ENCODE assay signal across 8 cellular contexts in the genomic region with DNA sequence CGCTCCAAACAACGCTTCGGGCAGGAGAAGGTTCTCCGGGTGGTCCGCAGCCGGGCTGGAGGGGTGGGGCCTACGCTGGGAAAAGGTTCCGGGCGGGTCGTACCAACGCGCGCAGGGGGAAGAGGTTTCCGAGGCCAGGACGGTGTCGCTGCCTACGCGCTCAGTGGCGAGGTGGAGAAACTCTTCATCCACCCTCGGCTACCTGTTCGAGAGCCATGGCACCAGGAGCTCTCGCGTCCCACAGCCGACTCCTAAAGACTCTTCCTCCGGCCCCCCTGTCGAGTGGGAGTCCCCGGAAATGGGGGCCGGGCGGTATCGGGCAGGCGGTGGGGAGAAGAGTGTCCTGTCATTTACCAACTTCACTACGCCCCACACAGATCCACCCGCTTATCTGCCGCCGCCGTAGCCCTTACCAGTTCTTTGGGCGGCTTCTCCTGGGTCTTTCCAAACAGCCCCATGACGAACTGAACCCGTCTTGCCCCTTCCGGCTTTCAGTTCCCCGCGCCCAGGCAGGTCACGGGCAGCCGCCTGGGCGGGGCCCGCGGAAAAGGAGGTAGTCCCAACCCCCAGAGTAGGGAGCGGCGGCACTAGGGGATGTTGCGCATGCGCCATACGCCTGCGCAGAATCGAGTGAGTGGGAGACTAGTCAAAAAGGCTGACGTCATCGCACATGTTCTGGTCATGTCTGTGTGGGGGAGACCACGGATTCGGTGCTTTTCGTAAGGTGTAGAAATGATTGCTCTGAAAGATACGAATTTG. TPM values are rescaled to one million over a fixed set of nuclear protein-coding genes. Genes with fewer than 3 reads are reported as not detected.
A peak's percentile ranks its signal among the peaks of the same experiment; 100 is the strongest.
DNase-seq lines count a peak whose midpoint lies in the region; ATAC-seq and TF ChIP-seq lines count a peak whose summit lies in the region.

A gene (minus strand): TSS at position 553 of the 759 bp plus-strand sequence. CDS start 95 bp downstream, at position 458.

- peak within 1 kb of the TSS; percentile 99 for H3K27ac Mint-ChIP-seq in activated naive CD4-positive, alpha-beta T cell treated with anti-CD3 and anti-CD28 coated beads, Interleukin-2, amount 50 U/mL, for 24 hours

- TF ChIP-seq CTCF in GM06990 (IDR thresholded peaks at IDR 0.05; ENCODE audit: insufficient read depth, low read length, poor library complexity, severe bottlenecking), result no peak

- ATAC-seq in HG02588 (IDR thresholded peaks at IDR 0.05; ENCODE audit: unreplicated experiment) (peak; percentile 88), SK-N-SH treated with all-trans-retinoic acid at 6 μM for 48 hours (peak; percentile 94)

- DNase-seq in GM06990 (ENCODE audit: extremely low read depth, insufficient read length), result peak; percentile 96
- peak; percentile 95 for DNase-seq in NCI-H1092 (lab: John Stamatoyannopoulos, UW)
- peak; percentile 96 for DNase-seq in globus pallidus (ENCODE audit: low spot score)
- peak; percentile 91 for DNase-seq in occipital lobe (lab: John Stamatoyannopoulos, UW)

- H3K9me3 Mint-ChIP-seq in activated naive CD4-positive, alpha-beta T cell treated with anti-CD3 and anti-CD28 coated beads, Interleukin-2, amount 50 U/mL, for 24 hours, result no peaks in the 10 kb centered on the region

- peak within 1 kb of the TSS; percentile 93 for H3K4me3 ChIP-seq in GM06990 (replicated peaks; ENCODE audit: low read depth, low read length)

- H3K36me3 ChIP-seq in GM06990 (ENCODE audit: control insufficient read depth, insufficient read depth, low read length), result no peaks in the 10 kb centered on the region

- peak within 1 kb of the TSS; percentile 94 for H3K4me3 Mint-ChIP-seq in activated naive CD4-positive, alpha-beta T cell treated with anti-CD3 and anti-CD28 coated beads, Interleukin-2, amount 50 U/mL, for 24 hours

- peaks cover 26% of the 10 kb centered on the region for H3K4me1 Mint-ChIP-seq in activated naive CD4-positive, alpha-beta T cell treated with anti-CD3 and anti-CD28 coated beads, Interleukin-2, amount 50 U/mL, for 24 hours

- H3K27me3 Mint-ChIP-seq in activated naive CD4-positive, alpha-beta T cell treated with anti-CD3 and anti-CD28 coated beads, Interleukin-2, amount 50 U/mL, for 24 hours, result no peaks in the 10 kb centered on the region

- no peaks in the 10 kb centered on the region for H3K27me3 ChIP-seq in GM06990 (replicated peaks; ENCODE audit: control insufficient read depth, insufficient read depth, low read length)

- peak within 1 kb of the TSS; percentile 93 for H3K27ac ChIP-seq in temporal lobe (ENCODE audit: low read depth, low read length)

- H3K36me3 Mint-ChIP-seq in activated naive CD4-positive, alpha-beta T cell treated with anti-CD3 and anti-CD28 coated beads, Interleukin-2, amount 50 U/mL, for 24 hours, result peaks cover 9% of the 10 kb centered on the region

TF ChIP-seq in SK-N-SH treated with all-trans-retinoic acid at 6 μM for 48 hours, 23 proteins besides CTCF, POLR2A, EP300 and RAD21:
- TF ChIP-seq TCF4 (CRISPR knock-in tag; IDR thresholded peaks at IDR 0.05; ENCODE audit: borderline replicate concordance) (no peak), CSDC2 (CRISPR knock-in tag; IDR thresholded peaks at IDR 0.05) (peak; percentile 97), SNAI2 (CRISPR knock-in tag; IDR thresholded peaks at IDR 0.05) (0 out of 2 replicates have a peak, but pooled peaks have one; percentile 83), ZNF565 (CRISPR knock-in tag; conservative IDR thresholded peaks at IDR 0.05; ENCODE audit: low read depth) (peak; percentile 77; the same call in 1 of the 2 replicates), ZNF70 (CRISPR knock-in tag; IDR thresholded peaks at IDR 0.05) (0 out of 2 replicates have a peak, but pooled peaks have one; percentile 23), ZFP3 (CRISPR knock-in tag; IDR thresholded peaks at IDR 0.05) (peak; percentile 77; the same call in 1 of the 2 replicates), PPARA (CRISPR knock-in tag; IDR thresholded peaks at IDR 0.05; ENCODE audit: borderline replicate concordance) (0 out of 2 replicates have a peak, but pooled peaks have one; percentile 70)
- TF ChIP-seq, protein P1, sequence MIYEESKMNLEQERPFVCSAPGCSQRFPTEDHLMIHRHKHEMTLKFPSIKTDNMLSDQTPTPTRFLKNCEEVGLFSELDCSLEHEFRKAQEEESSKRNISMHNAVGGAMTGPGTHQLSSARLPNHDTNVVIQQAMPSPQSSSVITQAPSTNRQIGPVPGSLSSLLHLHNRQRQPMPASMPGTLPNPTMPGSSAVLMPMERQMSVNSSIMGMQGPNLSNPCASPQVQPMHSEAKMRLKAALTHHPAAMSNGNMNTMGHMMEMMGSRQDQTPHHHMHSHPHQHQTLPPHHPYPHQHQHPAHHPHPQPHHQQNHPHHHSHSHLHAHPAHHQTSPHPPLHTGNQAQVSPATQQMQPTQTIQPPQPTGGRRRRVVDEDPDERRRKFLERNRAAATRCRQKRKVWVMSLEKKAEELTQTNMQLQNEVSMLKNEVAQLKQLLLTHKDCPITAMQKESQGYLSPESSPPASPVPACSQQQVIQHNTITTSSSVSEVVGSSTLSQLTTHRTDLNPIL (CRISPR knock-in tag; IDR thresholded peaks at IDR 0.05; ENCODE audit: low read depth), result peak; percentile 85; the same call in 1 of the 2 replicates
- TF ChIP-seq, protein P2, sequence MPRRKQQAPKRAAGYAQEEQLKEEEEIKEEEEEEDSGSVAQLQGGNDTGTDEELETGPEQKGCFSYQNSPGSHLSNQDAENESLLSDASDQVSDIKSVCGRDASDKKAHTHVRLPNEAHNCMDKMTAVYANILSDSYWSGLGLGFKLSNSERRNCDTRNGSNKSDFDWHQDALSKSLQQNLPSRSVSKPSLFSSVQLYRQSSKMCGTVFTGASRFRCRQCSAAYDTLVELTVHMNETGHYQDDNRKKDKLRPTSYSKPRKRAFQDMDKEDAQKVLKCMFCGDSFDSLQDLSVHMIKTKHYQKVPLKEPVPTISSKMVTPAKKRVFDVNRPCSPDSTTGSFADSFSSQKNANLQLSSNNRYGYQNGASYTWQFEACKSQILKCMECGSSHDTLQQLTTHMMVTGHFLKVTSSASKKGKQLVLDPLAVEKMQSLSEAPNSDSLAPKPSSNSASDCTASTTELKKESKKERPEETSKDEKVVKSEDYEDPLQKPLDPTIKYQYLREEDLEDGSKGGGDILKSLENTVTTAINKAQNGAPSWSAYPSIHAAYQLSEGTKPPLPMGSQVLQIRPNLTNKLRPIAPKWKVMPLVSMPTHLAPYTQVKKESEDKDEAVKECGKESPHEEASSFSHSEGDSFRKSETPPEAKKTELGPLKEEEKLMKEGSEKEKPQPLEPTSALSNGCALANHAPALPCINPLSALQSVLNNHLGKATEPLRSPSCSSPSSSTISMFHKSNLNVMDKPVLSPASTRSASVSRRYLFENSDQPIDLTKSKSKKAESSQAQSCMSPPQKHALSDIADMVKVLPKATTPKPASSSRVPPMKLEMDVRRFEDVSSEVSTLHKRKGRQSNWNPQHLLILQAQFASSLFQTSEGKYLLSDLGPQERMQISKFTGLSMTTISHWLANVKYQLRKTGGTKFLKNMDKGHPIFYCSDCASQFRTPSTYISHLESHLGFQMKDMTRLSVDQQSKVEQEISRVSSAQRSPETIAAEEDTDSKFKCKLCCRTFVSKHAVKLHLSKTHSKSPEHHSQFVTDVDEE (CRISPR knock-in tag; IDR thresholded peaks at IDR 0.05), result no peak; the same call in 1 of the 2 replicates
- TF ChIP-seq, protein P3, sequence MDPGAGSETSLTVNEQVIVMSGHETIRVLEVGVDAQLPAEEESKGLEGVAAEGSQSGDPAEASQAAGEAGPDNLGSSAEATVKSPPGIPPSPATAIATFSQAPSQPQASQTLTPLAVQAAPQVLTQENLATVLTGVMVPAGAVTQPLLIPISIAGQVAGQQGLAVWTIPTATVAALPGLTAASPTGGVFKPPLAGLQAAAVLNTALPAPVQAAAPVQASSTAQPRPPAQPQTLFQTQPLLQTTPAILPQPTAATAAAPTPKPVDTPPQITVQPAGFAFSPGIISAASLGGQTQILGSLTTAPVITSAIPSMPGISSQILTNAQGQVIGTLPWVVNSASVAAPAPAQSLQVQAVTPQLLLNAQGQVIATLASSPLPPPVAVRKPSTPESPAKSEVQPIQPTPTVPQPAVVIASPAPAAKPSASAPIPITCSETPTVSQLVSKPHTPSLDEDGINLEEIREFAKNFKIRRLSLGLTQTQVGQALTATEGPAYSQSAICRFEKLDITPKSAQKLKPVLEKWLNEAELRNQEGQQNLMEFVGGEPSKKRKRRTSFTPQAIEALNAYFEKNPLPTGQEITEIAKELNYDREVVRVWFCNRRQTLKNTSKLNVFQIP (CRISPR knock-in tag; IDR thresholded peaks at IDR 0.05; ENCODE audit: borderline replicate concordance, low read depth), result no peak
- TF ChIP-seq, protein P4, sequence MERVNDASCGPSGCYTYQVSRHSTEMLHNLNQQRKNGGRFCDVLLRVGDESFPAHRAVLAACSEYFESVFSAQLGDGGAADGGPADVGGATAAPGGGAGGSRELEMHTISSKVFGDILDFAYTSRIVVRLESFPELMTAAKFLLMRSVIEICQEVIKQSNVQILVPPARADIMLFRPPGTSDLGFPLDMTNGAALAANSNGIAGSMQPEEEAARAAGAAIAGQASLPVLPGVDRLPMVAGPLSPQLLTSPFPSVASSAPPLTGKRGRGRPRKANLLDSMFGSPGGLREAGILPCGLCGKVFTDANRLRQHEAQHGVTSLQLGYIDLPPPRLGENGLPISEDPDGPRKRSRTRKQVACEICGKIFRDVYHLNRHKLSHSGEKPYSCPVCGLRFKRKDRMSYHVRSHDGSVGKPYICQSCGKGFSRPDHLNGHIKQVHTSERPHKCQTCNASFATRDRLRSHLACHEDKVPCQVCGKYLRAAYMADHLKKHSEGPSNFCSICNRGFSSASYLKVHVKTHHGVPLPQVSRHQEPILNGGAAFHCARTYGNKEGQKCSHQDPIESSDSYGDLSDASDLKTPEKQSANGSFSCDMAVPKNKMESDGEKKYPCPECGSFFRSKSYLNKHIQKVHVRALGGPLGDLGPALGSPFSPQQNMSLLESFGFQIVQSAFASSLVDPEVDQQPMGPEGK (CRISPR knock-in tag; IDR thresholded peaks at IDR 0.05; ENCODE audit: borderline replicate concordance), result peak; percentile 64; the same call in 1 of the 2 replicates

RNA-seq across cellular contexts. Expression of the gene that starts here (rescaled TPM):
- 50.1 TPM for total RNA-seq in occipital lobe
- 36.1 TPM for total RNA-seq in temporal lobe

Comparison
In these comparisons a context has a peak if more than half of its experiments do, and no peak if none do; other contexts are left out.
1. Peak in every context shown above with its lines: DNase-seq, ATAC-seq, H3K4me3 ChIP-seq and H3K27ac ChIP-seq.